In the genomic region with DNA sequence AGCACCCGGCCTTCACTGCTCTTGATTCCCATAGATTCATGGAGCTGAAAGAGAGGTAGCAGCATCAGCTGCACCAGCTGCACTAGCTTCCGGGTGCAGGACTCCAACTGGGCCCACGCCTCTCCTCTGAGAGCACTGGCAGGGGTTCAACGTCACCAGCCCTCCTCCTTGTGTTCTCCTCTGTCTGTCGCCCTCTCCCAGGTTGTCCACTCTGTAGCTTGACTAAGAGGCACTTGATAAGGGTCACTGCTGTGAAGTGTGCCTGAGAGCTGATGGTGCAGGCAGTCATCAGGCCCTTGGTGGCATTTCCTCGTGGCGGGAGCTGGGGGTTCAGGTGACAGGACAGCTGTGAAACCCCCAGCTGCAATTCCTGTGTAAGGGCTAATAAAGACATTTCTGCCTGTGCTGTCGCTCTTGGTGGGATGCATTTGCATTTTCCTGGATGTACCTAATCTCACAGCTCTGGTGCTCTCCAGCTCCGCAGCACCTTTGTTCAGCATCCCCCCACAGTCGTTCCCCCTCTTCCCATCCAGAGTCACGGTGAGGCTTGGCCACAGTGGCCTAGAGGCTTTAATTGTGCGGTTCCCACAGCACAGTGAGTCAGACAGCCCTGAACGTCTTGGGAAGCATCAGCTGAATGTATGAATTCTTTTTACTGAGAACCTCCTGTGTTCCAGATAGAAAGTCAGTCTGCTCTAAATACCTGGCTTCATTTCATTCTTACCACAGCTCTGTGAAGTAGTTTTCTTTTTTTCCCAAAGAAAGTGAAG, we compare ENCODE assay signal across 10 cellular contexts. TPM values are rescaled to one million over a fixed set of nuclear protein-coding genes. Genes with fewer than 3 reads are reported as not detected.
DNase-seq lines count a peak whose midpoint lies in the region; ATAC-seq and TF ChIP-seq lines count a peak whose summit lies in the region.
"Had no signal": no experiment of that assay in that cellular context is flagged by ENCODE, and none has a peak within 500 bp of the region (broad histone marks: within the 10 kb centered on the region; RNA-seq: fewer than 3 reads in every experiment).

No MANE protein-coding gene starts in this region.

- TF ChIP-seq CTCF in colonic mucosa (IDR thresholded peaks at IDR 0.05): no peak

- H3K4me3 ChIP-seq in colonic mucosa: no peak overlapping the region

- DNase-seq in DMS79 treated with DMSO at 0.1 percent for 48 hours (lab: John Stamatoyannopoulos, UW) (peak; percentile 93), NCI-H69 (lab: John Stamatoyannopoulos, UW) (peak; percentile 92), colonic mucosa (peak; percentile 82), occipital lobe (lab: John Stamatoyannopoulos, UW) (peak; percentile 57), kidney glomerular epithelial cell (lab: John Stamatoyannopoulos, UW) (no peak)

- peak overlapping the region; percentile 92 for H3K27ac ChIP-seq in colonic mucosa
- H3K27ac ChIP-seq: HL-60 had no signal

- no peaks in the 10 kb centered on the region for H3K36me3 ChIP-seq in colonic mucosa

- no peaks in the 10 kb centered on the region for H3K27me3 ChIP-seq in colonic mucosa

- H3K4me1 ChIP-seq in colonic mucosa: peaks cover 46% of the 10 kb centered on the region

- H3K9ac ChIP-seq in colonic mucosa (ENCODE audit: low read depth in 2 of 2, low read length in 2 of 2): peak overlapping the region in 1 of 2 donors; percentile 81

- no peaks in the 10 kb centered on the region for H3K9me3 ChIP-seq in colonic mucosa

- intact Hi-C loops in colonic mucosa (cut with DNase I): no loop called here

- ATAC-seq in HG02571 (IDR thresholded peaks at IDR 0.05; ENCODE audit: unreplicated experiment) (no peak), GM21447 (IDR thresholded peaks at IDR 0.05; ENCODE audit: unreplicated experiment) (no peak), HG03342 (IDR thresholded peaks at IDR 0.05; ENCODE audit: unreplicated experiment) (no peak)
- ATAC-seq: sciatic nerve had no signal

RNA-seq across cellular contexts. Expression of a gene that starts 28.5 kb away (rescaled TPM):
- total RNA-seq in colonic mucosa (100 to 1,000 TPM; 158 to 201 TPM), occipital lobe (7.6 TPM)

Comparison
In these comparisons a context has a peak if more than half of its experiments do, and no peak if none do; other contexts are left out.
1. RNA of a gene that starts 28.5 kb away (total RNA-seq): 158 to 201 TPM in colonic mucosa; 7.6 TPM in occipital lobe (single experiment); every median in the first group is over 10 times any median in the second.